19 cellular contexts compared by ENCODE assay signal in genomic region chr20:17699931-17700351, GRCh38. TPM values are rescaled to one million over a fixed set of nuclear protein-coding genes. Genes with fewer than 3 reads are reported as not detected.
DNase-seq lines count a peak whose midpoint lies in the region; ATAC-seq and TF ChIP-seq lines count a peak whose summit lies in the region.
"Had no signal": no experiment of that assay in that cellular context is flagged by ENCODE, and none has a peak within 500 bp of the region (broad histone marks: within the 10 kb centered on the region; RNA-seq: fewer than 3 reads in every experiment).

TSS of gene BANF2 (plus strand) at chr20:17699966. CDS start at chr20:17725026, 25,060 bp downstream.

- H3K9me3 Mint-ChIP-seq in stimulated activated naive CD8-positive, alpha-beta T cell treated with anti-CD3 and anti-CD28 coated beads, Interleukin-15, amount 100 ng/mL, for 72 hours: peaks cover 0 to 7% of the 10 kb centered on the region in 2 donors

- ATAC-seq in body of pancreas: peak; percentile 75
- ATAC-seq in left colon: peak; percentile 82
- no peak for ATAC-seq in heart left ventricle
- ATAC-seq in stimulated activated naive CD8-positive, alpha-beta T cell treated with anti-CD3 and anti-CD28 coated beads, Interleukin-15, amount 100 ng/mL, for 72 hours: no peak
- ATAC-seq: HCT116 had no signal

- TF ChIP-seq POLR2A in body of pancreas (IDR thresholded peaks at IDR 0.05) (peak in 1 of 3 donors; percentile 8), heart left ventricle (IDR thresholded peaks at IDR 0.05) (no peak)

- H3K27ac ChIP-seq in body of pancreas (peak within 1 kb of the TSS; percentile 68 to 85 (median 84)), heart left ventricle (no peak within 1 kb of the TSS)
- H3K27ac ChIP-seq: C4-2B, GM23248, PC-9, SJCRH30 had no signal

- DNase-seq in HT-29 (ENCODE audit: low spot score) (peak; percentile 15), body of pancreas (peak; percentile 76 to 90 (median 86)), left colon (peak in 1 of 2 donors; percentile 44), heart left ventricle (no peak), Ammon's horn (ENCODE audit: low spot score) (no peak)
- DNase-seq in stimulated activated naive CD8-positive, alpha-beta T cell treated with anti-CD3 and anti-CD28 coated beads, Interleukin-15, amount 100 ng/mL, for 72 hours: no peak
- no peak for DNase-seq in activated CD4-positive, alpha-beta T cell treated with anti-CD3 and anti-CD28 coated beads, Interleukin-2, amount 50 U/mL, for 4 hours
- DNase-seq: GDM1, GM23248, NCI-H1105 treated with DMSO at 0.1 percent for 48 hours, NCI-H1694, NCI-H2081 treated with DMSO at 0.1 percent for 48 hours, NCI-H510A, PC-9, SJCRH30 had no signal

- no peaks in the 10 kb centered on the region for H3K27me3 Mint-ChIP-seq in stimulated activated naive CD8-positive, alpha-beta T cell treated with anti-CD3 and anti-CD28 coated beads, Interleukin-15, amount 100 ng/mL, for 72 hours

- H3K36me3 ChIP-seq in body of pancreas (replicated peaks in 1 of 2; ENCODE audit: insufficient read depth in 1 of 2, low read depth in 2 of 2) (no peaks in the 10 kb centered on the region), heart left ventricle (no peaks in the 10 kb centered on the region)
- H3K36me3 ChIP-seq: SJCRH30 had no signal

- H3K4me3 Mint-ChIP-seq in stimulated activated naive CD8-positive, alpha-beta T cell treated with anti-CD3 and anti-CD28 coated beads, Interleukin-15, amount 100 ng/mL, for 72 hours: no peak within 1 kb of the TSS

- intact Hi-C loops in body of pancreas (cut with DNase I) (no loop called here), left colon (cut with DNase I, micrococcal nuclease) (no loop called here), heart left ventricle (cut with DNase I) (no loop called here)

- no peaks in the 10 kb centered on the region for H3K27me3 ChIP-seq in body of pancreas
- no peaks in the 10 kb centered on the region for H3K27me3 ChIP-seq in heart left ventricle

- TF ChIP-seq CTCF in body of pancreas (IDR thresholded peaks at IDR 0.05) (no peak), heart left ventricle (IDR thresholded peaks at IDR 0.05) (no peak)

- H3K27ac Mint-ChIP-seq in stimulated activated naive CD8-positive, alpha-beta T cell treated with anti-CD3 and anti-CD28 coated beads, Interleukin-15, amount 100 ng/mL, for 72 hours: peak within 1 kb of the TSS in 1 of 2 donors; percentile 74

- H3K9me3 ChIP-seq in body of pancreas (no peaks in the 10 kb centered on the region), heart left ventricle (peaks cover 0 to 6% (median 0%) of the 10 kb centered on the region in 12 donors)

- H3K4me1 Mint-ChIP-seq in stimulated activated naive CD8-positive, alpha-beta T cell treated with anti-CD3 and anti-CD28 coated beads, Interleukin-15, amount 100 ng/mL, for 72 hours: no peaks in the 10 kb centered on the region

- 15 to 34% methylated on average over 2 to 3 of the region's 3 CpGs for WGBS in body of pancreas, 2 donors
- WGBS in heart left ventricle, 4 donors: 58 to 94% (median 71%) methylated on average over 2 to 3 of the region's 3 CpGs

- H3K4me1 ChIP-seq in body of pancreas (peaks cover 73% of the 10 kb centered on the region), heart left ventricle (no peaks in the 10 kb centered on the region)
- H3K4me1 ChIP-seq: SJCRH30 had no signal

- H3K4me3 ChIP-seq in body of pancreas (no peak within 1 kb of the TSS), heart left ventricle (no peak within 1 kb of the TSS)
- H3K4me3 ChIP-seq: GM23248, PC-9, SJCRH30 had no signal

RNA-seq across cellular contexts. Expression of gene BANF2, which starts in this region (rescaled TPM):
- not detected in 2 replicates for total RNA-seq in HT-29 (2014; rRNA removed; shearing (Covaris generic))
- total RNA-seq in body of pancreas (1 to 10 TPM in 1 of 2 donors, not detected in 1; 4.0 TPM), left colon (not detected), heart left ventricle (not detected)
- polyA plus RNA-seq in heart left ventricle: not detected
- total RNA-seq: Daoy, GM23248, LHCN-M2, PC-9, SJCRH30 had no signal
- polyA plus RNA-seq: GM23248 had no signal

Comparison
In these comparisons a context has a peak if more than half of its experiments do, and no peak if none do; other contexts are left out.
1. Peak in DNase-seq in HT-29; RNA of the gene not detected or under 1 TPM.
2. Peak in ATAC-seq in left colon; RNA of the gene not detected or under 1 TPM.
3. DNase-seq: peak in body of pancreas (4 of 4); none in heart left ventricle (0 of 5), stimulated activated naive CD8-positive, alpha-beta T cell treated with anti-CD3 and anti-CD28 coated beads, Interleukin-15, amount 100 ng/mL, for 72 hours (0 of 2), Ammon's horn (single experiment) and activated CD4-positive, alpha-beta T cell treated with anti-CD3 and anti-CD28 coated beads, Interleukin-2, amount 50 U/mL, for 4 hours (0 of 2).
4. H3K27ac ChIP-seq: peak in body of pancreas (4 of 4); none in heart left ventricle (0 of 12).